8 cellular contexts compared by ENCODE assay signal in genomic region chr5:10250804-10251276, GRCh38. TPM values are rescaled to one million over a fixed set of nuclear protein-coding genes. Genes with fewer than 3 reads are reported as not detected.
A peak's percentile ranks its signal among the peaks of the same experiment; 100 is the strongest.
DNase-seq lines count a peak whose midpoint lies in the region; ATAC-seq and TF ChIP-seq lines count a peak whose summit lies in the region.

No MANE protein-coding gene starts in this region.

- H3K27me3 ChIP-seq in adrenal gland (no peaks in the 10 kb centered on the region), kidney epithelial cell (ENCODE audit: control insufficient read depth, insufficient read depth, low read length) (no peaks in the 10 kb centered on the region), testis (no peaks in the 10 kb centered on the region)

- H3K36me3 ChIP-seq in adrenal gland (replicated peaks in 1 of 2) (peaks cover 0 to 18% of the 10 kb centered on the region in 2 donors), kidney epithelial cell (ENCODE audit: control insufficient read depth, insufficient read depth, low read length) (no peaks in the 10 kb centered on the region), testis (ENCODE audit: low read depth, missing control alignments) (no peaks in the 10 kb centered on the region)

- H3K9me3 ChIP-seq in adrenal gland (replicated peaks in 1 of 3), result no peaks in the 10 kb centered on the region
- no peaks in the 10 kb centered on the region for H3K9me3 ChIP-seq in testis

- peak overlapping the region; percentile 74 to 92 (median 76) for H3K4me3 ChIP-seq in adrenal gland
- peak overlapping the region; percentile 70 for H3K4me3 ChIP-seq in kidney epithelial cell (ENCODE audit: low read depth, low read length)
- H3K4me3 ChIP-seq in testis, result peak overlapping the region; percentile 86 to 91

- ATAC-seq in GM19035 (IDR thresholded peaks at IDR 0.05; ENCODE audit: unreplicated experiment), result peak; percentile 7

- intact Hi-C loops in adrenal gland (cut with DNase I) (no loop called here), testis (cut with DNase I; ENCODE audit: low total_unique reads) (no loop called here)

- TF ChIP-seq POLR2A in adrenal gland (IDR thresholded peaks at IDR 0.05), result no peak
- no peak for TF ChIP-seq POLR2A in testis (IDR thresholded peaks at IDR 0.05)

- H3K4me1 ChIP-seq in adrenal gland (replicated peaks in 1 of 2), result peaks cover 22 to 35% of the 10 kb centered on the region in 2 donors
- peaks cover 11% of the 10 kb centered on the region for H3K4me1 ChIP-seq in testis

- 0 to 1% (median 0%) methylated on average over 21 of the region's 21 CpGs for WGBS in adrenal gland, 4 donors
- 0 to 1% methylated on average over 20 to 21 of the region's 21 CpGs for WGBS in testis, 2 donors

- DNase-seq in AG08396 (ENCODE audit: low spot score) (peak; percentile 41), M059J (ENCODE audit: low read depth) (peak; percentile 42), adrenal gland (no peak), kidney epithelial cell (ENCODE audit: low read depth) (no peak), testis (no peak), HuH-7.5 (ENCODE audit: low spot score) (no peak)
- DNase-seq in activated CD4-positive, CD25-positive, alpha-beta regulatory T cell (lab: John Stamatoyannopoulos, UW), result no peak

- peak overlapping the region in 3 of 5 donors; percentile 84 to 99 (median 96) for H3K27ac ChIP-seq in adrenal gland
- H3K27ac ChIP-seq in testis, result peak overlapping the region; percentile 96 to 97

- TF ChIP-seq CTCF in adrenal gland (IDR thresholded peaks at IDR 0.05), result no peak
- TF ChIP-seq CTCF in kidney epithelial cell (IDR thresholded peaks at IDR 0.05; ENCODE audit: insufficient read depth, low read length, poor library complexity, severe bottlenecking), result no peak
- no peak for TF ChIP-seq CTCF in testis (IDR thresholded peaks at IDR 0.05)

RNA-seq across cellular contexts. Expression of gene CCT5, which starts 0.8 kb away (rescaled TPM):
- 445 and 637 TPM in 2 replicates for total RNA-seq in M059J (2014; rRNA removed; shearing (Covaris generic))
- 100 to 1,000 TPM; 116 to 222 (median 151) TPM for total RNA-seq in adrenal gland
- polyA plus RNA-seq in adrenal gland, result 100 to 1,000 TPM in 2 of 3 donors, 10 to 100 TPM in 1; 81.3 to 403 (median 126) TPM
- 442 and 506 TPM in 2 replicates for total RNA-seq in kidney epithelial cell
- 100 to 1,000 TPM; 155 to 189 TPM for total RNA-seq in testis
- 299 TPM for polyA plus RNA-seq in testis (ENCODE audit: insufficient read depth, low read depth, low replicate concordance)

RNA-seq across cellular contexts. Expression of gene ATPSCKMT, which starts 1.2 kb away (rescaled TPM):
- 17.8 and 25.1 TPM in 2 replicates for total RNA-seq in M059J (2014; rRNA removed; shearing (Covaris generic))
- total RNA-seq in adrenal gland (10 to 100 TPM; 11.4 to 41.1 (median 23.5) TPM), kidney epithelial cell (16.9 and 51.2 TPM in 2 replicates), testis (10 to 100 TPM; 15.7 to 20.1 TPM)
- polyA plus RNA-seq in adrenal gland (10 to 100 TPM; 13.7 to 26.5 (median 14.9) TPM), testis (ENCODE audit: insufficient read depth, low read depth, low replicate concordance) (10.5 TPM)

RNA-seq across cellular contexts. Expression of gene CMBL, which starts 56.9 kb away (rescaled TPM):
- 6.6 and 11.4 TPM in 2 replicates for total RNA-seq in M059J (2014; rRNA removed; shearing (Covaris generic))
- total RNA-seq in adrenal gland (10 to 100 TPM; 17.8 to 87.7 (median 28.7) TPM), kidney epithelial cell (7.7 and 7.8 TPM in 2 replicates), testis (1 to 10 TPM; 4.3 to 7.2 TPM)
- polyA plus RNA-seq in adrenal gland (10 to 100 TPM; 28.7 to 56.6 (median 29.4) TPM), testis (ENCODE audit: insufficient read depth, low read depth, low replicate concordance) (16.1 TPM)

Comparison
In these comparisons a context has a peak if more than half of its experiments do, and no peak if none do; other contexts are left out.
1. DNase-seq: peak in AG08396 (single experiment) and M059J (single experiment); none in adrenal gland (0 of 7), kidney epithelial cell (single experiment), testis (single experiment), HuH-7.5 (single experiment) and activated CD4-positive, CD25-positive, alpha-beta regulatory T cell (0 of 4).
2. Peak in every context shown above with its lines, with median percentiles within 50 percentile points of each other: H3K4me3 ChIP-seq.